8 cellular contexts compared by ENCODE assay signal in genomic region chr3:184260571-184261269, GRCh38. TPM values are rescaled to one million over a fixed set of nuclear protein-coding genes. Genes with fewer than 3 reads are reported as not detected.
DNase-seq lines count a peak whose midpoint lies in the region; TF ChIP-seq lines count a peak whose summit lies in the region.

No MANE protein-coding gene starts in this region.

- H3K4me1 ChIP-seq in OCI-LY1 (ENCODE audit: insufficient read depth, low read length, severe bottlenecking): peaks cover 12% of the 10 kb centered on the region

- TF ChIP-seq CTCF in OCI-LY1 (IDR thresholded peaks at IDR 0.05; ENCODE audit: low read length) (no peak), dorsolateral prefrontal cortex (IDR thresholded peaks at IDR 0.05 in 54 of 56, conservative IDR thresholded peaks at IDR 0.05 in 2 of 56; ENCODE audit: low read depth in 1 of 56, partially characterized antibody in 56 of 56) (no peak)

- peak overlapping the region; percentile 82 for H3K4me2 ChIP-seq in OCI-LY1 (ENCODE audit: low read length)

- intact Hi-C loops in dorsolateral prefrontal cortex (cut with DNase I): no loop called here
- intact Hi-C loops in posterior vena cava (cut with DNase I): no loop called here

- DNase-seq in DMS53 (lab: John Stamatoyannopoulos, UW) (peak; percentile 57), DMS53 treated with DMSO at 0.1 percent for 48 hours (lab: John Stamatoyannopoulos, UW; ENCODE audit: unreplicated experiment) (no peak), dorsolateral prefrontal cortex (peak in 1 of 10 donors; percentile 18), posterior vena cava (ENCODE audit: low spot score) (peak; percentile 79), globus pallidus (ENCODE audit: low spot score) (no peak), T1000 (lab: John Stamatoyannopoulos, UW) (no peak)
- DNase-seq in activated CD8-positive, alpha-beta memory T cell treated with anti-CD3 and anti-CD28 coated beads for 24 hours: no peak

- no peak overlapping the region for H2AFZ ChIP-seq in OCI-LY1 (ENCODE audit: low read length)

- H3K79me2 ChIP-seq in OCI-LY1 (ENCODE audit: insufficient read depth, low read length): no peaks in the 10 kb centered on the region

- H3K27me3 ChIP-seq in OCI-LY1 (ENCODE audit: insufficient read depth, low read length) (peaks cover 10% of the 10 kb centered on the region; the same call in 1 of the 2 replicates), dorsolateral prefrontal cortex (peaks cover 0 to 23% (median 0%) of the 10 kb centered on the region in 45 donors)

- no peaks in the 10 kb centered on the region for H4K20me1 ChIP-seq in OCI-LY1 (ENCODE audit: insufficient read depth, low read length)

- H3K9ac ChIP-seq in OCI-LY1 (ENCODE audit: low read length): peak overlapping the region; percentile 44; the same call in 1 of the 2 replicates

- no peak overlapping the region for H3K27ac ChIP-seq in OCI-LY1 (ENCODE audit: low read depth, low read length, poor library complexity, severe bottlenecking)
- peak overlapping the region in 36 of 59 donors; percentile 14 to 76 (median 48) for H3K27ac ChIP-seq in dorsolateral prefrontal cortex

- H3K4me3 ChIP-seq in OCI-LY1 (ENCODE audit: low read depth, low read length, poor library complexity, severe bottlenecking) (peak overlapping the region; percentile 62), dorsolateral prefrontal cortex (peak overlapping the region; percentile 26 to 76 (median 63))

- no peaks in the 10 kb centered on the region for H3F3A ChIP-seq in OCI-LY1 (ENCODE audit: insufficient read depth, low read length)

- no peaks in the 10 kb centered on the region; the same call in 1 of the 2 replicates for H3K36me3 ChIP-seq in OCI-LY1 (ENCODE audit: insufficient read depth, low read length)

- H3K9me2 ChIP-seq in OCI-LY1 (ENCODE audit: low read depth, low read length): no peaks in the 10 kb centered on the region

- no peaks in the 10 kb centered on the region for H3K9me3 ChIP-seq in OCI-LY1 (ENCODE audit: low read length)

RNA-seq across cellular contexts. Expression of gene CAMK2N2, which starts 0.6 kb away (rescaled TPM):
- total RNA-seq in dorsolateral prefrontal cortex (10 to 100 TPM; 12.9 to 76.7 (median 45.6) TPM), posterior vena cava (under 1 TPM in 1 of 2 donors, not detected in 1; 0.24 TPM)

RNA-seq across cellular contexts. Expression of gene EEF1AKMT4, which starts 11.2 kb away (rescaled TPM):
- total RNA-seq in dorsolateral prefrontal cortex: 1 to 10 TPM in 9 of 120 experiments, under 1 TPM in 71, not detected in 40; 0.25 to 1.6 (median 0.52) TPM
- 1 to 10 TPM; 1.3 to 2.5 TPM for total RNA-seq in posterior vena cava

RNA-seq across cellular contexts. Expression of gene ALG3, which starts 12.0 kb away (rescaled TPM):
- total RNA-seq in dorsolateral prefrontal cortex (10 to 100 TPM; 10.2 to 27.1 (median 17.8) TPM), posterior vena cava (10 to 100 TPM; 26.8 to 28.6 TPM)

RNA-seq across cellular contexts. Expression of gene ECE2, which starts 15.1 kb away (rescaled TPM):
- 10 to 100 TPM in 114 of 120 experiments, 1 to 10 TPM in 6; 2.6 to 38.7 (median 18.0) TPM for total RNA-seq in dorsolateral prefrontal cortex
- total RNA-seq in posterior vena cava: not detected

RNA-seq across cellular contexts. Expression of gene VWA5B2, which starts 31.3 kb away (rescaled TPM):
- total RNA-seq in dorsolateral prefrontal cortex (100 to 1,000 TPM in 1 of 120 experiments, 10 to 100 TPM in 119; 22.0 to 127 (median 48.6) TPM), posterior vena cava (under 1 TPM in 1 of 2 donors, not detected in 1; 0.38 TPM)

Comparison
In these comparisons a context has a peak if more than half of its experiments do, and no peak if none do; other contexts are left out.
1. DNase-seq: peak in DMS53 (single experiment) and posterior vena cava (single experiment); none in DMS53 treated with DMSO at 0.1 percent for 48 hours (single experiment), globus pallidus (single experiment), T1000 (single experiment) and activated CD8-positive, alpha-beta memory T cell treated with anti-CD3 and anti-CD28 coated beads for 24 hours (single experiment).
2. RNA of gene CAMK2N2, which starts 0.6 kb away (total RNA-seq): 12.9 to 76.7 TPM in dorsolateral prefrontal cortex; 0.24 TPM in posterior vena cava; every median in the first group is over 10 times any median in the second.